Comparison of ENCODE assay signal across 8 cellular contexts in genomic region chr11:14645247-14645912, GRCh38. TPM values are rescaled to one million over a fixed set of nuclear protein-coding genes. Genes with fewer than 3 reads are reported as not detected.
DNase-seq lines count a peak whose midpoint lies in the region; ATAC-seq, FAIRE-seq and TF ChIP-seq lines count a peak whose summit lies in the region.

No MANE protein-coding gene starts in this region.

- no peak for DNase-seq in activated T-cell treated with anti-CD3 and anti-CD28 coated beads, Interleukin-2, amount 50 U/mL, for 4 hours
- DNase-seq in activated T-cell treated with anti-CD3 and anti-CD28 coated beads, Interleukin-2, amount 50 U/mL, for 1 hour = no peak
- DNase-seq in SK-MEL-5 (ENCODE audit: low read depth, low spot score) (peak; percentile 18), epithelial cell of esophagus (ENCODE audit: low read depth) (peak; percentile 47), pancreas (no peak), GM19238 (ENCODE audit: insufficient read length, low spot score) (no peak)

- FAIRE-seq in pancreas (lab: Jason Lieb, UNC) = peak; percentile 61

- no peaks in the 10 kb centered on the region for H3K27me3 Mint-ChIP-seq in activated T-cell treated with anti-CD3 and anti-CD28 coated beads, Interleukin-2, amount 50 U/mL, for 4 hours (ENCODE audit: low read depth)

- no peaks in the 10 kb centered on the region for H3K27me3 ChIP-seq in pancreas

- H3K9me3 Mint-ChIP-seq in activated T-cell treated with anti-CD3 and anti-CD28 coated beads, Interleukin-2, amount 50 U/mL, for 4 hours = no peaks in the 10 kb centered on the region

- H3K36me3 ChIP-seq in pancreas = no peaks in the 10 kb centered on the region

- peak; percentile 55 to 59 for ATAC-seq in activated T-cell treated with anti-CD3 and anti-CD28 coated beads, Interleukin-2, amount 50 U/mL, for 4 hours
- ATAC-seq in pancreas (peak in 2 of 4 donors; percentile 13 to 19), GM21381 (IDR thresholded peaks at IDR 0.05; ENCODE audit: unreplicated experiment) (no peak), HG03378 (IDR thresholded peaks at IDR 0.05; ENCODE audit: unreplicated experiment) (no peak)

- 4% methylated on average over 6 of the region's 6 CpGs for WGBS in pancreas, 2 donors

- peak overlapping the region; percentile 52 for H3K4me3 ChIP-seq in epithelial cell of esophagus (ENCODE audit: low read length)
- peak overlapping the region; percentile 58 to 87 (median 77) for H3K4me3 ChIP-seq in pancreas

- TF ChIP-seq CTCF in epithelial cell of esophagus (IDR thresholded peaks at IDR 0.05; ENCODE audit: insufficient read depth, low read depth, low read length, missing control alignments) = no peak
- TF ChIP-seq CTCF in pancreas (IDR thresholded peaks at IDR 0.05) = no peak

- H3K36me3 Mint-ChIP-seq in activated T-cell treated with anti-CD3 and anti-CD28 coated beads, Interleukin-2, amount 50 U/mL, for 4 hours (ENCODE audit: insufficient read depth) = peaks cover 12% of the 10 kb centered on the region

- H3K4me1 Mint-ChIP-seq in activated T-cell treated with anti-CD3 and anti-CD28 coated beads, Interleukin-2, amount 50 U/mL, for 4 hours (ENCODE audit: low read depth) = peaks cover 64% of the 10 kb centered on the region

- H3K4me1 ChIP-seq in pancreas = peaks cover 0 to 18% (median 0%) of the 10 kb centered on the region in 3 donors

- peak overlapping the region; percentile 82 for H3K4me3 Mint-ChIP-seq in activated T-cell treated with anti-CD3 and anti-CD28 coated beads, Interleukin-2, amount 50 U/mL, for 4 hours

- peak overlapping the region in 2 of 4 donors; percentile 93 to 95 for H3K27ac ChIP-seq in pancreas

- no peaks in the 10 kb centered on the region for H3K9me3 ChIP-seq in pancreas

- in situ Hi-C loops in SK-MEL-5 (cut with HindIII; ENCODE audit: low pct_unique_long_range_greater_than_20kb, low sequenced_read_pairs) = no loop called here

- intact Hi-C loops in pancreas (cut with DNase I) = no loop called here

RNA-seq across cellular contexts. Expression of gene PDE3B, which starts 1.8 kb away (rescaled TPM):
- 10 to 100 TPM; 13.0 to 17.8 (median 17.0) TPM for total RNA-seq in activated T-cell treated with anti-CD3 and anti-CD28 coated beads, Interleukin-2, amount 50 U/mL, for 4 hours
- 11.4 and 11.9 TPM in 2 replicates for total RNA-seq in SK-MEL-5 (2014; rRNA removed; shearing (Covaris generic))
- 6.6 and 8.4 TPM in 2 replicates for polyA plus RNA-seq in SK-MEL-5 (2015; cell fraction: cytosol; rRNA removed)
- 19.9 and 25.0 TPM in 2 replicates for polyA plus RNA-seq in SK-MEL-5 (2015; cell fraction: nucleus; rRNA removed)
- 10 to 100 TPM in 3 of 6 donors, 1 to 10 TPM in 3; 5.1 to 14.1 (median 9.9) TPM for total RNA-seq in pancreas
- 1 to 10 TPM; 5.5 to 9.4 TPM for polyA plus RNA-seq in pancreas

Comparison
In these comparisons a context has a peak if more than half of its experiments do, and no peak if none do; other contexts are left out.
1. ATAC-seq: peak in activated T-cell treated with anti-CD3 and anti-CD28 coated beads, Interleukin-2, amount 50 U/mL, for 4 hours (2 of 2); none in GM21381 (single experiment) and HG03378 (single experiment).
2. DNase-seq: peak in SK-MEL-5 (single experiment) and epithelial cell of esophagus (single experiment); none in activated T-cell treated with anti-CD3 and anti-CD28 coated beads, Interleukin-2, amount 50 U/mL, for 4 hours (single experiment), activated T-cell treated with anti-CD3 and anti-CD28 coated beads, Interleukin-2, amount 50 U/mL, for 1 hour (single experiment), pancreas (0 of 6) and GM19238 (single experiment).